25 cellular contexts compared by ENCODE assay signal in the genomic region with DNA sequence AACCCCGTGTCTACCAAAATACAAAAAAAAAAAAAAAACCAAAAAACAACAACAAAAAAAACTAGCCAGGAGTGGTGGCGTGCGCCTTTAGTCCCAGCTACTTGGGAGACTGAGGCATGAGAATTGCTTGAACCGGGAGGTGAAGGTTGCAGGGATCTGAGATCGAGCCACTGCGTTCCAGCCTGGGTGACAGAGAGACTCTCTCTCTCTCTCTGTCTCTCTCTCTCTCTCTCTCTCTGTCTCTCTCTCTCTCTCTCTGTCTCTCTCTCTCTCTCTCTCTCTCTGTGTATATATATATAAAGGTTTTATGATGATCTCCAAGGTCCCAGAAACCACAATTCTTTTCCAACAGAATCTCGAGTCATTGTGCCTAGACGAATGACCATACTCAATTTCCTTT.
"Had no signal": no experiment of that assay in that cellular context is flagged by ENCODE, and none has a peak within 500 bp of the region (broad histone marks: within the 10 kb centered on the region; RNA-seq: fewer than 3 reads in every experiment).

No MANE protein-coding gene starts in this region.

- H3K36me3 Mint-ChIP-seq: IgD-negative memory B cell had no signal

- DNase-seq: Karpas-422, KBM-7, MG63, NCI-H1092, NCI-H1105 treated with DMSO at 0.1 percent for 48 hours, NCI-H1417 treated with DMSO at 0.1 percent for 48 hours, NCI-H146, NCI-H1694 treated with DMSO at 0.1 percent for 48 hours, NCI-H1930, NCI-H2081, NCI-H2107, NCI-H226, NCI-H446, NCI-H510A, NCI-H524 treated with DMSO at 0.1 percent for 48 hours, NCI-H69, NCI-H774, Right ventricle myocardium superior, RPMI8226, SIG-M5 had no signal

- FAIRE-seq: HTR-8/SVneo, RCC 7860 had no signal

- H3K9me3 ChIP-seq: MG63, SJSA1 had no signal

- H3K27ac ChIP-seq: SJSA1, SK-N-MC had no signal

- H3K27ac Mint-ChIP-seq: IgD-negative memory B cell had no signal

- H3K4me3 ChIP-seq: MG63, SJSA1, SK-N-MC had no signal

- H3K36me3 ChIP-seq: MG63, SJSA1 had no signal

- H3K27me3 ChIP-seq: MG63, SJSA1 had no signal

- H3K9me3 Mint-ChIP-seq: IgD-negative memory B cell had no signal
